Comparison of ENCODE assay signal across 1 cellular context in the genomic region with DNA sequence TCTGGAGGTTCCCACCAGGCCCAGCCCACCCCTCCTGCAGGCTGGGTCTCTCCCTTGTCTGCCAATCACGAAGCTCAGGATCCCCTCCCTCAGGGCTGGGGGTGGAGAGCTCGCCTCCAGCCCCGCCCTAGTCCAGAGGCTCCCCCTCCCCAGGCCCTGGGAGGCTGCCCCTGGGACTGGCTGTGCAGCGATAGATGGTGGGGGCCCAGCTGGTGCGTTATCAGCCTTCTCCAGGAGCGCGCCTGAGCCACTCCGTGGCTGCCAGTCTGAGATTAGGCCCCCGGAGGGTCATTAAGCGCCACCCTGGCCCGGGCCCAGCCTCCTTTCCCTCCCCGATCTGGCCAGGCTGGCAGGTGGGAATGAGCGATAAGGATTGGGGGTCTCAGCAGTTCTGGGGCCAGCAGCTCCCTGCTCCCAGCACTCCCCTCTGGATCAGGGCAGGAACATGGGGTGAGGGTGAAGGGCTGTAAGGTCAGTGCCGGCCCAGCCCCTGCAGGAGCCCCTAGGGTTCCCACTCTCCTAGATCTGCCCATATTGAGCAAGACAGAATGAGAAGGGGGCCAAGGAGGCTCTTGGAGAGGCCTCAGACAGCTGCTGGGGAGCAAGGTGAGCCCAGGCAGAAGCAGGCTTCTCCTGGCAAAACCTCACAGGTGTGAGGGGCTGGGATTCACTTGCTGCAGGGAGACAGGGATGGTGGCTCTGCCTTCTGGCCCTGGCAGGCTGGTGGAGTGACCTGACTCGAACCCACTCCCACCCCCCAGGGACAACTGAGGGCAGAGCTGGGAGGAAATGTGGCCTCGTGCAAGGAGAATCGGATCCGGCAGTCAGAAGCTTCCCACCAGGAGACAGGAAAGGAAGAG.
TF ChIP-seq lines count a peak whose summit lies in the region.

No MANE protein-coding gene starts in this region.

TF ChIP-seq in K562, 482 proteins besides CTCF, POLR2A, EP300 and RAD21 (continued from another document and continues in another):
- TF ChIP-seq HSF4 (CRISPR knock-in tag; IDR thresholded peaks at IDR 0.05; ENCODE audit: borderline replicate concordance) (peak; percentile 39; the same call in 1 of the 2 replicates), ZNF212 (CRISPR knock-in tag; IDR thresholded peaks at IDR 0.05) (peak; percentile 94), EZH2 (IDR thresholded peaks at IDR 0.05; ENCODE audit: borderline replicate concordance, low read depth, low read length) (peak; percentile 98; the same call in 1 of the 2 replicates), ZC3H11A (IDR thresholded peaks at IDR 0.05; ENCODE audit: low read depth, low read length) (no peak), ZNF77 (CRISPR knock-in tag; IDR thresholded peaks at IDR 0.05) (no peak), NCOA1 (IDR thresholded peaks at IDR 0.05; ENCODE audit: low read depth) (peak; percentile 99), ADNP (tag; IDR thresholded peaks at IDR 0.05) (no peak), CUX1 (CRISPR knock-in tag; IDR thresholded peaks at IDR 0.05) (peak; percentile 99), FUS (optimal IDR thresholded peaks at IDR 0.05; ENCODE audit: low read depth, low read length) (no peak), ZBTB7A (IDR thresholded peaks at IDR 0.05; ENCODE audit: borderline replicate concordance, control insufficient read depth, low read depth, low read length) (peak; percentile 100), RBM14 (IDR thresholded peaks at IDR 0.05; ENCODE audit: borderline replicate concordance, insufficient read depth, low read depth, low read length) (no peak), TBP (optimal IDR thresholded peaks at IDR 0.05; ENCODE audit: low read depth, low read length) (no peak), NCOA4 (IDR thresholded peaks at IDR 0.05; ENCODE audit: partially characterized antibody) (peak; percentile 100), ZNF146 (CRISPR knock-in tag; IDR thresholded peaks at IDR 0.05; ENCODE audit: unreplicated experiment) (no peak), ZNF785 (CRISPR knock-in tag; IDR thresholded peaks at IDR 0.05) (peak; percentile 64; the same call in 1 of the 2 replicates), PBX2 (CRISPR knock-in tag; IDR thresholded peaks at IDR 0.05; ENCODE audit: low read depth) (peak; percentile 6; the same call in 1 of the 2 replicates), PBX2 (tag; conservative IDR thresholded peaks at IDR 0.05; ENCODE audit: low read depth) (peak; percentile 62; the same call in 1 of the 2 replicates), ZSCAN32 (CRISPR knock-in tag; IDR thresholded peaks at IDR 0.05) (no peak), TCF3 (CRISPR knock-in tag; IDR thresholded peaks at IDR 0.05) (peak; percentile 100), ARHGAP35 (IDR thresholded peaks at IDR 0.05; ENCODE audit: partially characterized antibody) (no peak), TAL1 (IDR thresholded peaks at IDR 0.05) (peak; percentile 100), ZNF76 (CRISPR knock-in tag; IDR thresholded peaks at IDR 0.05; ENCODE audit: borderline replicate concordance) (peak; percentile 98), CBX5 (IDR thresholded peaks at IDR 0.05; ENCODE audit: borderline replicate concordance, low read depth) (peak; percentile 57; the same call in 1 of the 2 replicates), ETV5 (CRISPR knock-in tag; IDR thresholded peaks at IDR 0.05; ENCODE audit: low read depth) (peak; percentile 89)
- TF ChIP-seq, protein P1, sequence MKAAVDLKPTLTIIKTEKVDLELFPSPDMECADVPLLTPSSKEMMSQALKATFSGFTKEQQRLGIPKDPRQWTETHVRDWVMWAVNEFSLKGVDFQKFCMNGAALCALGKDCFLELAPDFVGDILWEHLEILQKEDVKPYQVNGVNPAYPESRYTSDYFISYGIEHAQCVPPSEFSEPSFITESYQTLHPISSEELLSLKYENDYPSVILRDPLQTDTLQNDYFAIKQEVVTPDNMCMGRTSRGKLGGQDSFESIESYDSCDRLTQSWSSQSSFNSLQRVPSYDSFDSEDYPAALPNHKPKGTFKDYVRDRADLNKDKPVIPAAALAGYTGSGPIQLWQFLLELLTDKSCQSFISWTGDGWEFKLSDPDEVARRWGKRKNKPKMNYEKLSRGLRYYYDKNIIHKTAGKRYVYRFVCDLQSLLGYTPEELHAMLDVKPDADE (conservative IDR thresholded peaks at IDR 0.05; ENCODE audit: control insufficient read depth, low read depth, low read length) = peak; percentile 99
- TF ChIP-seq, protein P2, sequence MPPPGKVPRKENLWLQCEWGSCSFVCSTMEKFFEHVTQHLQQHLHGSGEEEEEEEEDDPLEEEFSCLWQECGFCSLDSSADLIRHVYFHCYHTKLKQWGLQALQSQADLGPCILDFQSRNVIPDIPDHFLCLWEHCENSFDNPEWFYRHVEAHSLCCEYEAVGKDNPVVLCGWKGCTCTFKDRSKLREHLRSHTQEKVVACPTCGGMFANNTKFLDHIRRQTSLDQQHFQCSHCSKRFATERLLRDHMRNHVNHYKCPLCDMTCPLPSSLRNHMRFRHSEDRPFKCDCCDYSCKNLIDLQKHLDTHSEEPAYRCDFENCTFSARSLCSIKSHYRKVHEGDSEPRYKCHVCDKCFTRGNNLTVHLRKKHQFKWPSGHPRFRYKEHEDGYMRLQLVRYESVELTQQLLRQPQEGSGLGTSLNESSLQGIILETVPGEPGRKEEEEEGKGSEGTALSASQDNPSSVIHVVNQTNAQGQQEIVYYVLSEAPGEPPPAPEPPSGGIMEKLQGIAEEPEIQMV (tag; conservative IDR thresholded peaks at IDR 0.05; ENCODE audit: low read depth) = peak; percentile 66; the same call in 1 of the 2 replicates
- TF ChIP-seq, protein P3, sequence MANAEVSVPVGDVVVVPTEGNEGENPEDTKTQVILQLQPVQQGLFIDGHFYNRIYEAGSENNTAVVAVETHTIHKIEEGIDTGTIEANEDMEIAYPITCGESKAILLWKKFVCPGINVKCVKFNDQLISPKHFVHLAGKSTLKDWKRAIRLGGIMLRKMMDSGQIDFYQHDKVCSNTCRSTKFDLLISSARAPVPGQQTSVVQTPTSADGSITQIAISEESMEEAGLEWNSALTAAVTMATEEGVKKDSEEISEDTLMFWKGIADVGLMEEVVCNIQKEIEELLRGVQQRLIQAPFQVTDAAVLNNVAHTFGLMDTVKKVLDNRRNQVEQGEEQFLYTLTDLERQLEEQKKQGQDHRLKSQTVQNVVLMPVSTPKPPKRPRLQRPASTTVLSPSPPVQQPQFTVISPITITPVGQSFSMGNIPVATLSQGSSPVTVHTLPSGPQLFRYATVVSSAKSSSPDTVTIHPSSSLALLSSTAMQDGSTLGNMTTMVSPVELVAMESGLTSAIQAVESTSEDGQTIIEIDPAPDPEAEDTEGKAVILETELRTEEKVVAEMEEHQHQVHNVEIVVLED (CRISPR knock-in tag; IDR thresholded peaks at IDR 0.05) = peak; percentile 74
- TF ChIP-seq, protein P4, sequence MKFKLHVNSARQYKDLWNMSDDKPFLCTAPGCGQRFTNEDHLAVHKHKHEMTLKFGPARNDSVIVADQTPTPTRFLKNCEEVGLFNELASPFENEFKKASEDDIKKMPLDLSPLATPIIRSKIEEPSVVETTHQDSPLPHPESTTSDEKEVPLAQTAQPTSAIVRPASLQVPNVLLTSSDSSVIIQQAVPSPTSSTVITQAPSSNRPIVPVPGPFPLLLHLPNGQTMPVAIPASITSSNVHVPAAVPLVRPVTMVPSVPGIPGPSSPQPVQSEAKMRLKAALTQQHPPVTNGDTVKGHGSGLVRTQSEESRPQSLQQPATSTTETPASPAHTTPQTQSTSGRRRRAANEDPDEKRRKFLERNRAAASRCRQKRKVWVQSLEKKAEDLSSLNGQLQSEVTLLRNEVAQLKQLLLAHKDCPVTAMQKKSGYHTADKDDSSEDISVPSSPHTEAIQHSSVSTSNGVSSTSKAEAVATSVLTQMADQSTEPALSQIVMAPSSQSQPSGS (CRISPR knock-in tag; IDR thresholded peaks at IDR 0.05) = no peak
- TF ChIP-seq, protein P5, sequence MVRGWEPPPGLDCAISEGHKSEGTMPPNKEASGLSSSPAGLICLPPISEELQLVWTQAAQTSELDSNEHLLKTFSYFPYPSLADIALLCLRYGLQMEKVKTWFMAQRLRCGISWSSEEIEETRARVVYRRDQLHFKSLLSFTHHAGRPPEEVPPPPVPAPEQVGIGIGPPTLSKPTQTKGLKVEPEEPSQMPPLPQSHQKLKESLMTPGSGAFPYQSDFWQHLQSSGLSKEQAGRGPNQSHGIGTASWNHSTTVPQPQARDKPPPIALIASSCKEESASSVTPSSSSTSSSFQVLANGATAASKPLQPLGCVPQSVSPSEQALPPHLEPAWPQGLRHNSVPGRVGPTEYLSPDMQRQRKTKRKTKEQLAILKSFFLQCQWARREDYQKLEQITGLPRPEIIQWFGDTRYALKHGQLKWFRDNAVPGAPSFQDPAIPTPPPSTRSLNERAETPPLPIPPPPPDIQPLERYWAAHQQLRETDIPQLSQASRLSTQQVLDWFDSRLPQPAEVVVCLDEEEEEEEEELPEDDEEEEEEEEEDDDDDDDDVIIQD (CRISPR knock-in tag; IDR thresholded peaks at IDR 0.05) = peak; percentile 88; the same call in 1 of the 2 replicates
- TF ChIP-seq, protein P6, sequence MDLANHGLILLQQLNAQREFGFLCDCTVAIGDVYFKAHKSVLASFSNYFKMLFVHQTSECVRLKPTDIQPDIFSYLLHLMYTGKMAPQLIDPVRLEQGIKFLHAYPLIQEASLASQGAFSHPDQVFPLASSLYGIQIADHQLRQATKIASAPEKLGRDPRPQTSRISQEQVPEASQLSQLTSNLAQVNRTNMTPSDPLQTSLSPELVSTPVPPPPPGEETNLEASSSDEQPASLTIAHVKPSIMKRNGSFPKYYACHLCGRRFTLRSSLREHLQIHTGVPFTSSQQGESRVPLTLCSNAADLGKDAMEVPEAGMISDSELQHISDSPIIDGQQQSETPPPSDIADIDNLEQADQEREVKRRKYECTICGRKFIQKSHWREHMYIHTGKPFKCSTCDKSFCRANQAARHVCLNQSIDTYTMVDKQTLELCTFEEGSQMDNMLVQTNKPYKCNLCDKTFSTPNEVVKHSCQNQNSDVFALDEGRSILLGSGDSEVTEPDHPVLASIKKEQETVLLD (IDR thresholded peaks at IDR 0.05) = peak; percentile 82; the same call in 1 of the 2 replicates
- TF ChIP-seq, protein P7, sequence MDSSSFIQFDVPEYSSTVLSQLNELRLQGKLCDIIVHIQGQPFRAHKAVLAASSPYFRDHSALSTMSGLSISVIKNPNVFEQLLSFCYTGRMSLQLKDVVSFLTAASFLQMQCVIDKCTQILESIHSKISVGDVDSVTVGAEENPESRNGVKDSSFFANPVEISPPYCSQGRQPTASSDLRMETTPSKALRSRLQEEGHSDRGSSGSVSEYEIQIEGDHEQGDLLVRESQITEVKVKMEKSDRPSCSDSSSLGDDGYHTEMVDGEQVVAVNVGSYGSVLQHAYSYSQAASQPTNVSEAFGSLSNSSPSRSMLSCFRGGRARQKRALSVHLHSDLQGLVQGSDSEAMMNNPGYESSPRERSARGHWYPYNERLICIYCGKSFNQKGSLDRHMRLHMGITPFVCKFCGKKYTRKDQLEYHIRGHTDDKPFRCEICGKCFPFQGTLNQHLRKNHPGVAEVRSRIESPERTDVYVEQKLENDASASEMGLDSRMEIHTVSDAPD (CRISPR knock-in tag; IDR thresholded peaks at IDR 0.05) = peak; percentile 89
